3 cellular contexts compared by ENCODE assay signal in genomic region chr17:62887437-62887836, GRCh38.
TF ChIP-seq lines count a peak whose summit lies in the region.

No MANE protein-coding gene starts in this region.

TF ChIP-seq in IMR-90, 13 proteins besides CTCF, POLR2A, EP300 and RAD21:
- TF ChIP-seq SMC3 (IDR thresholded peaks at IDR 0.05; ENCODE audit: low read depth, low read length) (no peak), FOS (IDR thresholded peaks at IDR 0.05; ENCODE audit: low read depth, low read length) (no peak), RCOR1 (IDR thresholded peaks at IDR 0.05; ENCODE audit: insufficient replicate concordance, low read length) (no peak), USF2 (IDR thresholded peaks at IDR 0.05; ENCODE audit: low read depth, low read length) (no peak), CEBPB (IDR thresholded peaks at IDR 0.05; ENCODE audit: low read depth, low read length) (no peak), CHD1 (IDR thresholded peaks at IDR 0.05; ENCODE audit: low read depth, low read length) (no peak), NFE2L2 (IDR thresholded peaks at IDR 0.05; ENCODE audit: low read depth, low read length) (no peak), ELK1 (IDR thresholded peaks at IDR 0.05; ENCODE audit: borderline replicate concordance, low read depth, low read length) (no peak), MAZ (IDR thresholded peaks at IDR 0.05; ENCODE audit: borderline replicate concordance, low read depth, low read length) (no peak), RFX5 (IDR thresholded peaks at IDR 0.05; ENCODE audit: low read depth, low read length) (no peak), MAFK (IDR thresholded peaks at IDR 0.05; ENCODE audit: low read depth, low read length) (no peak), BHLHE40 (IDR thresholded peaks at IDR 0.05; ENCODE audit: low read depth, low read length) (no peak), MXI1 (IDR thresholded peaks at IDR 0.05; ENCODE audit: borderline replicate concordance, low read depth, low read length) (no peak)

TF ChIP-seq in K562, 482 proteins besides CTCF, POLR2A, EP300 and RAD21:
- peak; percentile 98 for TF ChIP-seq DACH1 (IDR thresholded peaks at IDR 0.05; ENCODE audit: partially characterized antibody)
- TF ChIP-seq L3MBTL2 (IDR thresholded peaks at IDR 0.05), result no peak
- 0 out of 4 replicates have a peak, but pooled peaks of 1 of the 2 experiments have one; percentile 66 for TF ChIP-seq MCM7 (IDR thresholded peaks at IDR 0.05)
- TF ChIP-seq SLC30A9 (CRISPR knock-in tag; IDR thresholded peaks at IDR 0.05), result no peak
TF ChIP-seq in K562: peak in this region for 2.

TF ChIP-seq in GM23338, 12 proteins besides CTCF, POLR2A, EP300 and RAD21:
- TF ChIP-seq NANOG (IDR thresholded peaks at IDR 0.05; ENCODE audit: borderline replicate concordance) (no peak), JUNB (IDR thresholded peaks at IDR 0.05; ENCODE audit: unreplicated experiment) (no peak), REST (IDR thresholded peaks at IDR 0.05; ENCODE audit: unreplicated experiment) (no peak), EZH2phosphoT487 (IDR thresholded peaks at IDR 0.05; ENCODE audit: unreplicated experiment) (no peak), EZH2 (IDR thresholded peaks at IDR 0.05; ENCODE audit: low read depth, unreplicated experiment) (no peak), POLR2AphosphoS5 (IDR thresholded peaks at IDR 0.05; ENCODE audit: low read depth) (no peak), CREB1 (CRISPR knock-in tag; IDR thresholded peaks at IDR 0.05; ENCODE audit: low read depth) (no peak), ZNF114 (CRISPR knock-in tag; IDR thresholded peaks at IDR 0.05) (no peak), ZNF331 (CRISPR knock-in tag; IDR thresholded peaks at IDR 0.05; ENCODE audit: low read depth) (no peak), ETS1 (IDR thresholded peaks at IDR 0.05) (no peak), STAT1 (IDR thresholded peaks at IDR 0.05; ENCODE audit: unreplicated experiment) (no peak)
- TF ChIP-seq, protein P1, sequence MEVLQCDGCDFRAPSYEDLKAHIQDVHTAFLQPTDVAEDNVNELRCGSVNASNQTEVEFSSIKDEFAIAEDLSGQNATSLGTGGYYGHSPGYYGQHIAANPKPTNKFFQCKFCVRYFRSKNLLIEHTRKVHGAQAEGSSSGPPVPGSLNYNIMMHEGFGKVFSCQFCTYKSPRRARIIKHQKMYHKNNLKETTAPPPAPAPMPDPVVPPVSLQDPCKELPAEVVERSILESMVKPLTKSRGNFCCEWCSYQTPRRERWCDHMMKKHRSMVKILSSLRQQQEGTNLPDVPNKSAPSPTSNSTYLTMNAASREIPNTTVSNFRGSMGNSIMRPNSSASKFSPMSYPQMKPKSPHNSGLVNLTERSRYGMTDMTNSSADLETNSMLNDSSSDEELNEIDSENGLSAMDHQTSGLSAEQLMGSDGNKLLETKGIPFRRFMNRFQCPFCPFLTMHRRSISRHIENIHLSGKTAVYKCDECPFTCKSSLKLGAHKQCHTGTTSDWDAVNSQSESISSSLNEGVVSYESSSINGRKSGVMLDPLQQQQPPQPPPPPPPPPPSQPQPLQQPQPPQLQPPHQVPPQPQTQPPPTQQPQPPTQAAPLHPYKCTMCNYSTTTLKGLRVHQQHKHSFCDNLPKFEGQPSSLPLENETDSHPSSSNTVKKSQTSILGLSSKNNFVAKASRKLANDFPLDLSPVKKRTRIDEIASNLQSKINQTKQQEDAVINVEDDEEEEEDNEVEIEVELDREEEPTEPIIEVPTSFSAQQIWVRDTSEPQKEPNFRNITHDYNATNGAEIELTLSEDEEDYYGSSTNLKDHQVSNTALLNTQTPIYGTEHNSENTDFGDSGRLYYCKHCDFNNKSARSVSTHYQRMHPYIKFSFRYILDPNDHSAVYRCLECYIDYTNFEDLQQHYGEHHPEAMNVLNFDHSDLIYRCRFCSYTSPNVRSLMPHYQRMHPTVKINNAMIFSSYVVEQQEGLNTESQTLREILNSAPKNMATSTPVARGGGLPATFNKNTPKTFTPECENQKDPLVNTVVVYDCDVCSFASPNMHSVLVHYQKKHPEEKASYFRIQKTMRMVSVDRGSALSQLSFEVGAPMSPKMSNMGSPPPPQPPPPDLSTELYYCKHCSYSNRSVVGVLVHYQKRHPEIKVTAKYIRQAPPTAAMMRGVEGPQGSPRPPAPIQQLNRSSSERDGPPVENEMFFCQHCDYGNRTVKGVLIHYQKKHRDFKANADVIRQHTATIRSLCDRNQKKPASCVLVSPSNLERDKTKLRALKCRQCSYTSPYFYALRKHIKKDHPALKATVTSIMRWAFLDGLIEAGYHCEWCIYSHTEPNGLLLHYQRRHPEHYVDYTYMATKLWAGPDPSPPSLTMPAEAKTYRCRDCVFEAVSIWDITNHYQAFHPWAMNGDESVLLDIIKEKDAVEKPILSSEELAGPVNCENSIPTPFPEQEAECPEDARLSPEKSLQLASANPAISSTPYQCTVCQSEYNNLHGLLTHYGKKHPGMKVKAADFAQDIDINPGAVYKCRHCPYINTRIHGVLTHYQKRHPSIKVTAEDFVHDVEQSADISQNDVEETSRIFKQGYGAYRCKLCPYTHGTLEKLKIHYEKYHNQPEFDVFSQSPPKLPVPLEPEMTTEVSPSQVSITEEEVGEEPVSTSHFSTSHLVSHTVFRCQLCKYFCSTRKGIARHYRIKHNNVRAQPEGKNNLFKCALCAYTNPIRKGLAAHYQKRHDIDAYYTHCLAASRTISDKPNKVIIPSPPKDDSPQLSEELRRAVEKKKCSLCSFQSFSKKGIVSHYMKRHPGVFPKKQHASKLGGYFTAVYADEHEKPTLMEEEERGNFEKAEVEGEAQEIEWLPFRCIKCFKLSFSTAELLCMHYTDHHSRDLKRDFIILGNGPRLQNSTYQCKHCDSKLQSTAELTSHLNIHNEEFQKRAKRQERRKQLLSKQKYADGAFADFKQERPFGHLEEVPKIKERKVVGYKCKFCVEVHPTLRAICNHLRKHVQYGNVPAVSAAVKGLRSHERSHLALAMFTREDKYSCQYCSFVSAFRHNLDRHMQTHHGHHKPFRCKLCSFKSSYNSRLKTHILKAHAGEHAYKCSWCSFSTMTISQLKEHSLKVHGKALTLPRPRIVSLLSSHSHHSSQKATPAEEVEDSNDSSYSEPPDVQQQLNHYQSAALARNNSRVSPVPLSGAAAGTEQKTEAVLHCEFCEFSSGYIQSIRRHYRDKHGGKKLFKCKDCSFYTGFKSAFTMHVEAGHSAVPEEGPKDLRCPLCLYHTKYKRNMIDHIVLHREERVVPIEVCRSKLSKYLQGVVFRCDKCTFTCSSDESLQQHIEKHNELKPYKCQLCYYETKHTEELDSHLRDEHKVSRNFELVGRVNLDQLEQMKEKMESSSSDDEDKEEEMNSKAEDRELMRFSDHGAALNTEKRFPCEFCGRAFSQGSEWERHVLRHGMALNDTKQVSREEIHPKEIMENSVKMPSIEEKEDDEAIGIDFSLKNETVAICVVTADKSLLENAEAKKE (CRISPR knock-in tag; IDR thresholded peaks at IDR 0.05), result no peak
